2 cellular contexts compared by ENCODE assay signal in genomic region chr11:2651826-2652237, GRCh38.
TF ChIP-seq lines count a peak whose summit lies in the region.

No MANE protein-coding gene starts in this region.

TF ChIP-seq in SK-N-SH, 30 proteins besides CTCF, POLR2A, EP300 and RAD21:
- TF ChIP-seq CHD2 (IDR thresholded peaks at IDR 0.05; ENCODE audit: low read length, partially characterized antibody) (peak; percentile 52), NRF1 (IDR thresholded peaks at IDR 0.05; ENCODE audit: low read depth, low read length) (no peak), TCF12 (IDR thresholded peaks at IDR 0.05) (no peak)

TF ChIP-seq in SK-N-SH treated with all-trans-retinoic acid at 6 μM for 48 hours, 23 proteins besides CTCF, POLR2A, EP300 and RAD21:
- TF ChIP-seq RARB (CRISPR knock-in tag; IDR thresholded peaks at IDR 0.05) (no peak), PPARA (CRISPR knock-in tag; IDR thresholded peaks at IDR 0.05; ENCODE audit: borderline replicate concordance) (no peak), SNAI2 (CRISPR knock-in tag; IDR thresholded peaks at IDR 0.05) (no peak), POU6F1 (CRISPR knock-in tag; IDR thresholded peaks at IDR 0.05; ENCODE audit: borderline replicate concordance, low read depth) (no peak), CSRNP3 (CRISPR knock-in tag; IDR thresholded peaks at IDR 0.05) (no peak), TOX (CRISPR knock-in tag; IDR thresholded peaks at IDR 0.05; ENCODE audit: borderline replicate concordance) (no peak), BACH2 (CRISPR knock-in tag; IDR thresholded peaks at IDR 0.05; ENCODE audit: borderline replicate concordance) (no peak), CREB5 (CRISPR knock-in tag; IDR thresholded peaks at IDR 0.05; ENCODE audit: low read depth) (no peak), GLIS3 (CRISPR knock-in tag; IDR thresholded peaks at IDR 0.05) (no peak), PATZ1 (CRISPR knock-in tag; IDR thresholded peaks at IDR 0.05; ENCODE audit: borderline replicate concordance) (no peak)
